Comparison of ENCODE assay signal across 1 cellular context in genomic region chr6:15961630-15962448, GRCh38.
TF ChIP-seq lines count a peak whose summit lies in the region.

No MANE protein-coding gene starts in this region.

TF ChIP-seq in WTC11, 78 proteins besides CTCF, POLR2A, EP300 and RAD21 (continued from another document):
- TF ChIP-seq NFYB (CRISPR knock-in tag; conservative IDR thresholded peaks at IDR 0.05; ENCODE audit: low read depth) (no peak), ZNF138 (CRISPR knock-in tag; conservative IDR thresholded peaks at IDR 0.05) (no peak), AR (CRISPR knock-in tag; IDR thresholded peaks at IDR 0.05) (no peak), E2F5 (CRISPR knock-in tag; IDR thresholded peaks at IDR 0.05) (no peak), EMX1 (CRISPR knock-in tag; IDR thresholded peaks at IDR 0.05) (no peak), ATF1 (CRISPR knock-in tag; IDR thresholded peaks at IDR 0.05) (no peak), ZNF281 (CRISPR knock-in tag; IDR thresholded peaks at IDR 0.05) (no peak), ZMAT4 (CRISPR knock-in tag; IDR thresholded peaks at IDR 0.05) (no peak), CBFB (CRISPR knock-in tag; IDR thresholded peaks at IDR 0.05; ENCODE audit: low read depth) (no peak), RORB (CRISPR knock-in tag; IDR thresholded peaks at IDR 0.05) (no peak), PREB (CRISPR knock-in tag; IDR thresholded peaks at IDR 0.05; ENCODE audit: borderline replicate concordance) (no peak)
